In the genomic region with DNA sequence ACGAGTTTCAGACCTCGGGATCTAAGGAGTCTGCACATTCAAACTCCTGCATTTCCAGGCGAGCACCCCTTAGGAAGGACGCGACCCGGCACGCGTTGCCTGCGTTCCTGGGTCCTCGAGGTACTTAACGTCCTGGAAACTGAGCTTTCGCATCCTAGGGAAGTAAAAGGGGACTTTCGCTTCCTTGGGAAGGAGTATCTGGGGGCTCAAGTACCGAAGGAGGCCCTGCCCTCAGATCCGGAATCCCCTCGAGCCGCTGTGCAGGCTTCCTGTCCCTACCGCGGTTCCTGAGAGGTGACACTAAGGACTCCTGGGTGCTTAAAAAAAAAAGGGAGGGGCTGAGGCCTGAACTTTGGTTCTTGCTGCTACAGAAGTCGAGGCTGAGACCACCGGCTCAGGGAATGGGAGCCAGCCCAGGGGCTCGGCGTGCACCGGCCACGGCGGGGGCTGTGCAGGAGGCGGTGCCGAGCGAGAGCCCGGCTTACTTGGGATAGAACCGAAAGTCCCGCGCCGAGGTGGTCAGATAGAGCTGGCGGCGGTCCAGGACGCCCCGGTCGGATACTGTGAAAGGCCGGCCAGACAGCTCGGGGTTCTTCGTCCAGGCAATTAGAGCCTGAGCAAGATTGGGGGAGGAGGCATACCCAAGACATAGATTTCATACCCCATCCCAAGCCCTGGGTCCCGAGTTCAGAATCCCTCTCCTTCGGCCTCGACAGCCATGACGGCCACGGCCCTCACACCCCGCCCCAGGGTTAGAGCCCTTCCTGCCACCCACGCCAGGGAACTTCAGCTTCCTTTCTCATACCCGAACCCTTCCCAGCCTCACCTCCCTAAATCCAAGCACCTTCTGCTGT, we compare ENCODE assay signal across 10 cellular contexts. TPM values are rescaled to one million over a fixed set of nuclear protein-coding genes. Genes with fewer than 3 reads are reported as not detected.
DNase-seq lines count a peak whose midpoint lies in the region; ATAC-seq, FAIRE-seq and TF ChIP-seq lines count a peak whose summit lies in the region.
"Not testable (repeated sequence)": the region's sequence is repeated elsewhere in the genome, so short reads cannot be mapped to it uniquely, and the experiment has no call there.
"Had no signal": no experiment of that assay in that cellular context is flagged by ENCODE, and none has a peak within 500 bp of the region (broad histone marks: within the 10 kb centered on the region; RNA-seq: fewer than 3 reads in every experiment).

No MANE protein-coding gene starts in this region.

- H3K9ac ChIP-seq in HUES6 (ENCODE audit: low read length), result peak overlapping the region; percentile 30
- peak overlapping the region; percentile 18; the same call in 1 of the 2 replicates for H3K9ac ChIP-seq in SK-N-SH

- peak overlapping the region in 6 of 8 donors; percentile 40 to 93 (median 84) for H3K27ac Mint-ChIP-seq in CD8-positive, alpha-beta memory T cell
- H3K27ac Mint-ChIP-seq in activated naive CD8-positive, alpha-beta T cell, result peak overlapping the region; percentile 58

- ATAC-seq in left colon, result peak; percentile 23
- ATAC-seq in pancreas, result peak in 3 of 4 donors; percentile 1 to 5 (median 3)

- not testable (repeated sequence) for TF ChIP-seq CTCF in SK-N-SH (IDR thresholded peaks at IDR 0.05); epithelial cell of esophagus (IDR thresholded peaks at IDR 0.05; ENCODE audit: insufficient read depth, low read depth, low read length, missing control alignments); pancreas (IDR thresholded peaks at IDR 0.05); tibial artery (IDR thresholded peaks at IDR 0.05)

- H3K4me3 ChIP-seq in CD8-positive, alpha-beta memory T cell (ENCODE audit: low read length), result peak overlapping the region; percentile 61
- H3K4me3 ChIP-seq in HUES6 (ENCODE audit: low read depth, low read length) (peak overlapping the region; percentile 82), SK-N-SH (ENCODE audit: low read depth in 2 of 2, low read length in 1 of 2) (peak overlapping the region; percentile 41 to 46), epithelial cell of esophagus (ENCODE audit: low read length) (peak overlapping the region; percentile 40), pancreas (peak overlapping the region in 3 of 4 donors; percentile 8 to 56 (median 47)), tibial artery (peak overlapping the region; percentile 37 to 56)

- H3K27me3 ChIP-seq in CD8-positive, alpha-beta memory T cell (ENCODE audit: insufficient read depth, low read length, poor library complexity, severe bottlenecking); SK-N-SH (ENCODE audit: insufficient read depth); pancreas: not testable (repeated sequence)
- H3K27me3 ChIP-seq in HUES6 (ENCODE audit: control insufficient read depth, insufficient read depth, low read length) (peaks cover 37% of the 10 kb centered on the region), tibial artery (peaks cover 0 to 26% of the 10 kb centered on the region in 2 donors)

- not testable (repeated sequence) for H3K27ac ChIP-seq in CD8-positive, alpha-beta memory T cell (ENCODE audit: low read depth, low read length); HUES6 (ENCODE audit: low read depth, low read length); SK-N-SH (ENCODE audit: low read depth in 2 of 2, low read length in 1 of 2); pancreas; tibial artery

- not testable (repeated sequence) for H3K79me2 ChIP-seq in SK-N-SH (ENCODE audit: insufficient read depth)

- peaks cover 17% of the 10 kb centered on the region for H3F3A ChIP-seq in SK-N-SH (replicated peaks; ENCODE audit: insufficient read depth)

- not testable (repeated sequence) for H3K9me3 ChIP-seq in CD8-positive, alpha-beta memory T cell (ENCODE audit: low read length); HUES6 (ENCODE audit: control insufficient read depth, insufficient read depth, low read depth, low read length); SK-N-SH; pancreas; tibial artery

- FAIRE-seq in pancreas (lab: Jason Lieb, UNC), result not testable (repeated sequence)

- H3K4me1 Mint-ChIP-seq in CD8-positive, alpha-beta memory T cell, result peaks cover 21 to 42% (median 23%) of the 10 kb centered on the region in 3 donors
- peaks cover 13% of the 10 kb centered on the region for H3K4me1 Mint-ChIP-seq in activated naive CD8-positive, alpha-beta T cell (ENCODE audit: low read depth)

- H4K20me1 ChIP-seq in SK-N-SH (ENCODE audit: insufficient read depth), result not testable (repeated sequence)

- peak overlapping the region; percentile 79 for H3K4me2 ChIP-seq in SK-N-SH

- H3K9me2 ChIP-seq in SK-N-SH, result not testable (repeated sequence)

- H3K4me3 Mint-ChIP-seq in CD8-positive, alpha-beta memory T cell, result peak overlapping the region; percentile 77 to 94 (median 89)
- H3K4me3 Mint-ChIP-seq in activated naive CD8-positive, alpha-beta T cell, result peak overlapping the region; percentile 87

- H3K36me3 Mint-ChIP-seq in CD8-positive, alpha-beta memory T cell, result peaks cover 0 to 14% (median 0%) of the 10 kb centered on the region in 3 donors
- H3K36me3 Mint-ChIP-seq in activated naive CD8-positive, alpha-beta T cell, result not testable (repeated sequence)

- intact Hi-C loops in left colon (cut with DNase I, micrococcal nuclease); pancreas (cut with DNase I); tibial artery (cut with DNase I; ENCODE audit: low total_unique reads): not testable (repeated sequence)

- not testable (repeated sequence) for H3K4me1 ChIP-seq in CD8-positive, alpha-beta memory T cell (ENCODE audit: insufficient read depth, low read length); pancreas
- peaks cover 30% of the 10 kb centered on the region for H3K4me1 ChIP-seq in HUES6 (ENCODE audit: control insufficient read depth, insufficient read depth, low read length)
- H3K4me1 ChIP-seq in SK-N-SH (ENCODE audit: control insufficient read depth in 1 of 2, insufficient read depth in 2 of 2, low read depth in 1 of 2, low read length in 1 of 2), result peaks cover 0 to 35% of the 10 kb centered on the region in 2 experiments; a peak in 1 of 4 replicates
- H3K4me1 ChIP-seq in tibial artery, result peaks cover 0 to 28% (median 22%) of the 10 kb centered on the region in 4 donors

- 27% methylated on average over 30 of the region's 50 CpGs for WGBS in SK-N-SH (ENCODE audit: low lambda C conversion rate)
- WGBS in pancreas, 2 donors, result 7 to 13% methylated on average over 43 to 50 of the region's 50 CpGs

- POLR2A ChIA-PET in CD8-positive, alpha-beta memory T cell (lab: Charles Lee), result interaction anchor here (1.2 to 1.6 kb wide), 2 partner anchors 25 to 452 kb away, joined by 3 to 10 read pairs; partner anchors contain the start of genes GYS1 and RUVBL2
- POLR2A ChIA-PET in SK-N-SH (lab: Yijun Ruan, JAX), result interaction anchor here (1.5 to 1.7 kb wide), 2 partner anchors 9 kb away, joined by 7 read pairs; no protein-coding TSS in a partner anchor

- peak in 3 of 5 donors; percentile 16 to 36 (median 29) for DNase-seq in CD8-positive, alpha-beta memory T cell
- peak; percentile 34 for DNase-seq in SK-N-SH
- not testable (repeated sequence) for DNase-seq in epithelial cell of esophagus (ENCODE audit: low read depth); tibial artery
- DNase-seq in left colon, result peak in 1 of 2 donors; percentile 53
- DNase-seq in pancreas, result peak in 3 of 6 donors; percentile 36 to 75 (median 57)

- TF ChIP-seq EP300 in SK-N-SH (IDR thresholded peaks at IDR 0.05; ENCODE audit: borderline replicate concordance in 1 of 2, low read depth in 1 of 2, low read length in 1 of 2), result not testable (repeated sequence)

- H3K9me3 Mint-ChIP-seq in CD8-positive, alpha-beta memory T cell; activated naive CD8-positive, alpha-beta T cell (ENCODE audit: low read depth): not testable (repeated sequence)

- not testable (repeated sequence) for H3K36me3 ChIP-seq in CD8-positive, alpha-beta memory T cell (ENCODE audit: insufficient read depth, low read length); pancreas
- peaks cover 29% of the 10 kb centered on the region for H3K36me3 ChIP-seq in HUES6 (ENCODE audit: control insufficient read depth, insufficient read depth, low read length)
- H3K36me3 ChIP-seq in SK-N-SH (replicated peaks in 1 of 2; ENCODE audit: control insufficient read depth in 1 of 2, insufficient read depth in 2 of 2, low read length in 1 of 2), result peaks cover 0 to 21% of the 10 kb centered on the region in 2 experiments
- H3K36me3 ChIP-seq in tibial artery, result peaks cover 9 to 28% (median 22%) of the 10 kb centered on the region in 3 donors

- CTCF ChIA-PET in CD8-positive, alpha-beta memory T cell (lab: Charles Lee), result interaction anchor here (0.7 to 3.4 kb wide), 8 partner anchors 10 to 88 kb away, joined by 3 to 25 read pairs (median 6); partner anchors contain the start of genes FTL, GYS1 and RUVBL2
- CTCF ChIA-PET in SK-N-SH (lab: Yijun Ruan, JAX), result interaction anchor here (0.6 to 3.3 kb wide), 20 partner anchors 8 to 1662 kb away, joined by 3 to 17 read pairs (median 4); partner anchors contain the start of genes CGB2, GYS1, KCNA7 and RUVBL2

- not testable (repeated sequence) for H3K27me3 Mint-ChIP-seq in CD8-positive, alpha-beta memory T cell; activated naive CD8-positive, alpha-beta T cell

- not testable (repeated sequence) for TF ChIP-seq RAD21 in SK-N-SH (IDR thresholded peaks at IDR 0.05; ENCODE audit: low read length)

- H2AFZ ChIP-seq in SK-N-SH (ENCODE audit: low read depth), result not testable (repeated sequence)

RNA-seq across cellular contexts. Expression of gene LHB, which starts 1.7 kb away (rescaled TPM):
- not detected for total RNA-seq in CD8-positive, alpha-beta memory T cell
- not detected for polyA plus RNA-seq in CD8-positive, alpha-beta memory T cell
- polyA plus RNA-seq in SK-N-SH (2012; rRNA removed) (0.13 and 0.23 TPM in 2 replicates), pancreas (10 to 100 TPM; 30.1 to 54.4 TPM)
- 0.13 TPM in 1 of 2 replicates, not detected in the other for polyA plus RNA-seq in SK-N-SH (2012; cell fraction: cytosol; rRNA removed)
- polyA plus RNA-seq in SK-N-SH (2012; cell fraction: nucleus; rRNA removed), result 3.1 and 5.2 TPM in 2 replicates
- total RNA-seq in left colon (not detected), pancreas (1 to 10 TPM in 5 of 6 donors, under 1 TPM in 1; 0.98 to 6.6 (median 3.5) TPM)
- total RNA-seq: lung microvascular endothelial cell, SK-MEL-5 had no signal

RNA-seq across cellular contexts. Expression of gene CGB3, which starts 5.5 kb away (rescaled TPM):
- total RNA-seq in CD8-positive, alpha-beta memory T cell, result not detected
- polyA plus RNA-seq in CD8-positive, alpha-beta memory T cell, result not detected
- polyA plus RNA-seq in SK-N-SH (2012; rRNA removed), result 0.10 TPM in 1 of 2 replicates, not detected in the other
- not detected in 2 replicates for polyA plus RNA-seq in SK-N-SH (2012; cell fraction: cytosol; rRNA removed)
- polyA plus RNA-seq in SK-N-SH (2012; cell fraction: nucleus; rRNA removed), result not detected in 2 replicates
- not detected for total RNA-seq in left colon
- total RNA-seq in pancreas, result not detected
- not detected for polyA plus RNA-seq in pancreas
- total RNA-seq: lung microvascular endothelial cell, SK-MEL-5 had no signal

RNA-seq across cellular contexts. Expression of gene CGB2, which starts 13.1 kb away (rescaled TPM):
- total RNA-seq in CD8-positive, alpha-beta memory T cell, result not detected
- not detected for polyA plus RNA-seq in CD8-positive, alpha-beta memory T cell
- polyA plus RNA-seq in SK-N-SH (2012; rRNA removed) (0.50 and 0.64 TPM in 2 replicates), pancreas (not detected)
- polyA plus RNA-seq in SK-N-SH (2012; cell fraction: cytosol; rRNA removed), result 0.06 and 0.30 TPM in 2 replicates
- 0.08 TPM in 1 of 2 replicates, not detected in the other for polyA plus RNA-seq in SK-N-SH (2012; cell fraction: nucleus; rRNA removed)
- total RNA-seq in left colon (not detected), pancreas (not detected)
- total RNA-seq: lung microvascular endothelial cell, SK-MEL-5 had no signal

RNA-seq across cellular contexts. Expression of gene CGB1, which starts 18.1 kb away (rescaled TPM):
- not detected for total RNA-seq in CD8-positive, alpha-beta memory T cell
- polyA plus RNA-seq in CD8-positive, alpha-beta memory T cell, result not detected
- polyA plus RNA-seq in SK-N-SH (2012; rRNA removed), result not detected in 2 replicates
- not detected in 2 replicates for polyA plus RNA-seq in SK-N-SH (2012; cell fraction: cytosol; rRNA removed)
- polyA plus RNA-seq in SK-N-SH (2012; cell fraction: nucleus; rRNA removed), result not detected in 2 replicates
- not detected for total RNA-seq in left colon
- not detected for total RNA-seq in pancreas
- not detected for polyA plus RNA-seq in pancreas
- total RNA-seq: lung microvascular endothelial cell, SK-MEL-5 had no signal

RNA-seq across cellular contexts. Expression of gene RUVBL2, which starts 24.9 kb away (rescaled TPM):
- 100 to 1,000 TPM; 147 to 159 TPM for total RNA-seq in CD8-positive, alpha-beta memory T cell
- polyA plus RNA-seq in CD8-positive, alpha-beta memory T cell, result 67.9 TPM
- polyA plus RNA-seq in SK-N-SH (2012; rRNA removed) (411 and 459 TPM in 2 replicates), pancreas (10 to 100 TPM; 43.9 to 44.9 TPM)
- 196 and 298 TPM in 2 replicates for polyA plus RNA-seq in SK-N-SH (2012; cell fraction: cytosol; rRNA removed)
- polyA plus RNA-seq in SK-N-SH (2012; cell fraction: nucleus; rRNA removed), result 340 and 467 TPM in 2 replicates
- total RNA-seq in left colon (10 to 100 TPM; 47.9 to 56.7 TPM), pancreas (10 to 100 TPM; 17.0 to 38.0 (median 29.1) TPM)
